ENCODE assay signal across 14 cellular contexts in genomic region chr12:38886931-38887330, GRCh38. TPM values are rescaled to one million over a fixed set of nuclear protein-coding genes. Genes with fewer than 3 reads are reported as not detected.
DNase-seq lines count a peak whose midpoint lies in the region; ATAC-seq and TF ChIP-seq lines count a peak whose summit lies in the region.
"Had no signal": no experiment of that assay in that cellular context is flagged by ENCODE, and none has a peak within 500 bp of the region (broad histone marks: within the 10 kb centered on the region; RNA-seq: fewer than 3 reads in every experiment).

No MANE protein-coding gene starts in this region.

- H3K4me1 ChIP-seq in right atrium auricular region (peaks cover 0 to 54% of the 10 kb centered on the region in 2 donors), HEK293 (ENCODE audit: control insufficient read depth, insufficient read depth, low read length) (peaks cover 12% of the 10 kb centered on the region)
- H3K4me1 ChIP-seq: BLaER1 had no signal

- H3K27me3 ChIP-seq in right atrium auricular region: no peaks in the 10 kb centered on the region
- H3K27me3 ChIP-seq: BLaER1 had no signal

- peak overlapping the region; percentile 0 for H3K27ac Mint-ChIP-seq in progenitor cell of endocrine pancreas
- no peak overlapping the region for H3K27ac Mint-ChIP-seq in activated CD4-positive, alpha-beta T cell treated with anti-CD3 and anti-CD28 coated beads, Interleukin-2, amount 10 ng/mL, durations not matched to agents 24 days and 14 days
- H3K27ac Mint-ChIP-seq: CD8-positive, alpha-beta memory T cell had no signal

- no peaks in the 10 kb centered on the region for H3K9me3 ChIP-seq in right atrium auricular region
- no peaks in the 10 kb centered on the region for H3K9me3 ChIP-seq in HEK293 (ENCODE audit: control insufficient read depth, insufficient read depth, low read depth, low read length)
- H3K9me3 ChIP-seq: BLaER1 had no signal

- no peak overlapping the region for H3K4me3 ChIP-seq in right atrium auricular region
- no peak overlapping the region for H3K4me3 ChIP-seq in HEK293 (ENCODE audit: low read depth, low read length)
- H3K4me3 ChIP-seq: BLaER1 had no signal

- peaks cover 3% of the 10 kb centered on the region for H3K4me1 Mint-ChIP-seq in progenitor cell of endocrine pancreas (ENCODE audit: low read depth)
- peaks cover 3% of the 10 kb centered on the region for H3K4me1 Mint-ChIP-seq in activated CD4-positive, alpha-beta T cell treated with anti-CD3 and anti-CD28 coated beads, Interleukin-2, amount 10 ng/mL, durations not matched to agents 24 days and 14 days

- no peaks in the 10 kb centered on the region for H3K36me3 Mint-ChIP-seq in progenitor cell of endocrine pancreas (ENCODE audit: insufficient read depth)
- H3K36me3 Mint-ChIP-seq in activated CD4-positive, alpha-beta T cell treated with anti-CD3 and anti-CD28 coated beads, Interleukin-2, amount 10 ng/mL, durations not matched to agents 24 days and 14 days (ENCODE audit: low read depth): no peaks in the 10 kb centered on the region

- no peak for DNase-seq in Right ventricle myocardium inferior (ENCODE audit: missing footprints)
- DNase-seq in right atrium auricular region (ENCODE audit: low spot score): no peak
- DNase-seq in progenitor cell of endocrine pancreas (ENCODE audit: low spot score, unreplicated experiment): no peak
- DNase-seq in amygdala (lab: John Stamatoyannopoulos, UW): no peak
- no peak for DNase-seq in activated CD4-positive, alpha-beta T cell treated with anti-CD3 and anti-CD28 coated beads, Interleukin-2, amount 10 ng/mL, durations not matched to agents 24 days and 14 days
- DNase-seq: 8988T; AML-193; CD8-positive, alpha-beta memory T cell; DMS53; GF-D8; HCEC 1CT had no signal

- POLR2A ChIA-PET in HEK293 (lab: Yijun Ruan, JAX): no interaction called here

- no peaks in the 10 kb centered on the region for H3K27me3 Mint-ChIP-seq in progenitor cell of endocrine pancreas
- no peaks in the 10 kb centered on the region for H3K27me3 Mint-ChIP-seq in activated CD4-positive, alpha-beta T cell treated with anti-CD3 and anti-CD28 coated beads, Interleukin-2, amount 10 ng/mL, durations not matched to agents 24 days and 14 days
- H3K27me3 Mint-ChIP-seq: CD8-positive, alpha-beta memory T cell had no signal

- CTCF ChIA-PET in HEK293 (lab: Yijun Ruan, JAX): no interaction called here

- H3K36me3 ChIP-seq in right atrium auricular region: no peaks in the 10 kb centered on the region
- no peaks in the 10 kb centered on the region for H3K36me3 ChIP-seq in HEK293 (ENCODE audit: control insufficient read depth in 2 of 2, insufficient read depth in 1 of 2, low read length in 2 of 2)
- H3K36me3 ChIP-seq: BLaER1 had no signal

- TF ChIP-seq CTCF in right atrium auricular region (IDR thresholded peaks at IDR 0.05) (no peak), HEK293 (tag by site-specific recombination; IDR thresholded peaks at IDR 0.05) (no peak), VCaP (conservative IDR thresholded peaks at IDR 0.05) (no peak), progenitor cell of endocrine pancreas (IDR thresholded peaks at IDR 0.05; ENCODE audit: unreplicated experiment) (no peak)

- peak overlapping the region in 1 of 2 donors; percentile 70 for H3K27ac ChIP-seq in right atrium auricular region
- H3K27ac ChIP-seq in HEK293 (ENCODE audit: extremely low read depth, low read depth, low read length): no peak overlapping the region
- peak overlapping the region; percentile 44 for H3K27ac ChIP-seq in VCaP
- H3K27ac ChIP-seq: BLaER1 had no signal

- H3K9me3 Mint-ChIP-seq in progenitor cell of endocrine pancreas (ENCODE audit: low read depth): peaks cover 9% of the 10 kb centered on the region
- peaks cover 2% of the 10 kb centered on the region for H3K9me3 Mint-ChIP-seq in activated CD4-positive, alpha-beta T cell treated with anti-CD3 and anti-CD28 coated beads, Interleukin-2, amount 10 ng/mL, durations not matched to agents 24 days and 14 days

- peak; percentile 38 for ATAC-seq in Right ventricle myocardium inferior

- no peak overlapping the region for H3K4me3 Mint-ChIP-seq in progenitor cell of endocrine pancreas (ENCODE audit: low read depth)
- H3K4me3 Mint-ChIP-seq in activated CD4-positive, alpha-beta T cell treated with anti-CD3 and anti-CD28 coated beads, Interleukin-2, amount 10 ng/mL, durations not matched to agents 24 days and 14 days: no peak overlapping the region
- H3K4me3 Mint-ChIP-seq: CD8-positive, alpha-beta memory T cell had no signal

- intact Hi-C loops in Right ventricle myocardium inferior (cut with DNase I): no loop called here
- intact Hi-C loops in activated CD4-positive, alpha-beta T cell treated with anti-CD3 and anti-CD28 coated beads, Interleukin-2, amount 10 ng/mL, durations not matched to agents 24 days and 14 days (cut with micrococcal nuclease): no loop called here

TF ChIP-seq in HEK293, 187 proteins besides CTCF, POLR2A, EP300 and RAD21:
- TF ChIP-seq ZNF239 (tag by site-specific recombination; IDR thresholded peaks at IDR 0.05): no peak
- peak; percentile 69 for TF ChIP-seq GLIS1 (tag by site-specific recombination; IDR thresholded peaks at IDR 0.05)
- no peak for TF ChIP-seq EGR2 (tag by site-specific recombination; IDR thresholded peaks at IDR 0.05; ENCODE audit: low read depth)
- no peak for TF ChIP-seq ZNF214 (tag by site-specific recombination; IDR thresholded peaks at IDR 0.05; ENCODE audit: borderline replicate concordance)
- no peak for TF ChIP-seq MEIS1 (CRISPR knock-in tag; IDR thresholded peaks at IDR 0.05; ENCODE audit: borderline replicate concordance)
- TF ChIP-seq TRIM28 (IDR thresholded peaks at IDR 0.05; ENCODE audit: borderline replicate concordance, low read length): no peak
- TF ChIP-seq ZIC2 (tag by site-specific recombination; IDR thresholded peaks at IDR 0.05): peak; percentile 32; the same call in 1 of the 2 replicates

RNA-seq across cellular contexts. Expression of gene CPNE8, which starts 18.5 kb away (rescaled TPM):
- total RNA-seq in Right ventricle myocardium inferior: 8.3 TPM
- total RNA-seq in right atrium auricular region: 10 to 100 TPM; 33.1 to 36.2 TPM
- total RNA-seq in progenitor cell of endocrine pancreas: 1.7 and 3.2 TPM in 2 replicates
- 5.5 and 9.8 TPM in 2 replicates for total RNA-seq in activated CD4-positive, alpha-beta T cell treated with anti-CD3 and anti-CD28 coated beads, Interleukin-2, amount 10 ng/mL, durations not matched to agents 24 days and 14 days
